ENCODE assay signal across 20 cellular contexts in the genomic region with DNA sequence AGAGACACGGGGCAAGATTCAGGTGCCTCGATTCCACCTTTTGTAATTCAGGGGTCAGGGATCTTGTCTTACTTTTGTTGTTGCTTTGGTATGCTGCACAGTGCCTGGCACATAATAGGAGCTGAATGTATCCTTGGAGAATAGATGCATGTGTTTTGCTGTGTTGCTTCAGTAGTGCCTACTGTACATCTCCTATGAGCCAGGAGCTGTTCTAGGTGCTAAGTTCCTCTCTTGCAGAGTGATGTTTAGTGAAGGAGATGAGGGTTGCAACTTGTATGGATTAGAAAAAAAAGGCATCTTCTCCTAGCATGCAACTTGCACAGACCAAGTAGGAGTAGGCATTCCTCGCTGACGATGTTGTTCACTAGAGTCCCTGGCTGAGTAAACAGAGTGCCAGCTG.
"Had no signal": no experiment of that assay in that cellular context is flagged by ENCODE, and none has a peak within 500 bp of the region (broad histone marks: within the 10 kb centered on the region; RNA-seq: fewer than 3 reads in every experiment).

No MANE protein-coding gene starts in this region.

- H3K36me3 ChIP-seq: Peyer's patch had no signal

- H3K27ac Mint-ChIP-seq: activated CD8-positive, alpha-beta T cell treated with anti-CD3 and anti-CD28 coated beads for 36 hours; activated naive CD4-positive, alpha-beta T cell treated with anti-CD3 and anti-CD28 coated beads, Interleukin-2, amount 10 ng/mL, durations not matched to agents 7 days and 5 days; activated naive CD8-positive, alpha-beta T cell treated with anti-CD3 and anti-CD28 coated beads for 36 hours; activated T-cell treated with anti-CD3 and anti-CD28 coated beads, Interleukin-2, amount 50 U/mL, for 72 hours; activated T-helper 2 cell treated with anti-CD3 and anti-CD28 coated beads, Interferon-gamma antibody, Interleukin-2, Interleukin-4, amounts not matched to agents 10 μg/mL and 5 μg/mL and 100 μg/mL, durations not matched to agents 14 hours and 24 hours and 36 hours had no signal

- H3K9me3 Mint-ChIP-seq: activated CD8-positive, alpha-beta T cell treated with anti-CD3 and anti-CD28 coated beads for 36 hours; activated naive CD4-positive, alpha-beta T cell treated with anti-CD3 and anti-CD28 coated beads, Interleukin-2, amount 10 ng/mL, durations not matched to agents 7 days and 5 days; activated naive CD8-positive, alpha-beta T cell treated with anti-CD3 and anti-CD28 coated beads for 36 hours; activated T-helper 2 cell treated with anti-CD3 and anti-CD28 coated beads, Interferon-gamma antibody, Interleukin-2, Interleukin-4, amounts not matched to agents 10 μg/mL and 5 μg/mL and 100 μg/mL, durations not matched to agents 14 hours and 24 hours and 36 hours had no signal

- H3K27me3 Mint-ChIP-seq: activated CD8-positive, alpha-beta T cell treated with anti-CD3 and anti-CD28 coated beads for 36 hours; activated naive CD4-positive, alpha-beta T cell treated with anti-CD3 and anti-CD28 coated beads, Interleukin-2, amount 10 ng/mL, durations not matched to agents 7 days and 5 days; activated naive CD8-positive, alpha-beta T cell treated with anti-CD3 and anti-CD28 coated beads for 36 hours had no signal

- H3K27me3 ChIP-seq: Peyer's patch had no signal

- H3K27ac ChIP-seq: Peyer's patch had no signal

- ATAC-seq: activated CD4-positive, CD25-positive, alpha-beta regulatory T cell treated with anti-CD3 and anti-CD28 coated beads, Interleukin-2, amount 50 U/mL, for 24 hours; activated CD8-positive, alpha-beta T cell treated with anti-CD3 and anti-CD28 coated beads for 36 hours; activated T-cell treated with anti-CD3 and anti-CD28 coated beads, Interleukin-2, amount 50 U/mL, for 72 hours; K562 had no signal

- H3K4me3 ChIP-seq: K562, Peyer's patch had no signal

- H3K36me3 Mint-ChIP-seq: activated naive CD4-positive, alpha-beta T cell treated with anti-CD3 and anti-CD28 coated beads, Interleukin-2, amount 10 ng/mL, durations not matched to agents 7 days and 5 days; activated naive CD8-positive, alpha-beta T cell treated with anti-CD3 and anti-CD28 coated beads for 36 hours had no signal

- H3K4me3 Mint-ChIP-seq: activated CD8-positive, alpha-beta T cell treated with anti-CD3 and anti-CD28 coated beads for 36 hours; activated naive CD4-positive, alpha-beta T cell treated with anti-CD3 and anti-CD28 coated beads, Interleukin-2, amount 10 ng/mL, durations not matched to agents 7 days and 5 days; activated naive CD8-positive, alpha-beta T cell treated with anti-CD3 and anti-CD28 coated beads for 36 hours; activated T-cell treated with anti-CD3 and anti-CD28 coated beads, Interleukin-2, amount 50 U/mL, for 72 hours had no signal

- DNase-seq: activated CD4-positive, alpha-beta T cell treated with anti-CD3 and anti-CD28 coated beads for 4 hours; activated CD8-positive, alpha-beta memory T cell treated with anti-CD3 and anti-CD28 coated beads, Interleukin-2, amount 50 U/mL, for 4 hours; activated CD8-positive, alpha-beta T cell treated with anti-CD3 and anti-CD28 coated beads for 36 hours; activated gamma-delta T cell treated with Interleukin-2 at 50 U/mL for 16 hours; activated naive CD4-positive, alpha-beta T cell treated with anti-CD3 and anti-CD28 coated beads, Interleukin-2, amount 10 ng/mL, durations not matched to agents 7 days and 5 days; activated naive CD8-positive, alpha-beta T cell treated with anti-CD3 and anti-CD28 coated beads for 36 hours; activated T-cell treated with anti-CD3 and anti-CD28 coated beads, Interleukin-2, amount 50 U/mL, for 72 hours; caudate nucleus; Karpas-422; MM.1S; NCI-H1092; NCI-H1930; NCI-H2107; NCI-H345; Peyer's patch; SHP77 treated with DMSO at 0.1 percent for 48 hours; T-helper 1 cell had no signal

- H3K9me3 ChIP-seq: Peyer's patch had no signal

- H3K4me1 Mint-ChIP-seq: activated naive CD4-positive, alpha-beta T cell treated with anti-CD3 and anti-CD28 coated beads, Interleukin-2, amount 10 ng/mL, durations not matched to agents 7 days and 5 days; activated naive CD8-positive, alpha-beta T cell treated with anti-CD3 and anti-CD28 coated beads for 36 hours had no signal
